Comparison of ENCODE assay signal across 7 cellular contexts in genomic region chr2:18848641-18849040, GRCh38.
"Had no signal": no experiment of that assay in that cellular context is flagged by ENCODE, and none has a peak within 500 bp of the region (broad histone marks: within the 10 kb centered on the region; RNA-seq: fewer than 3 reads in every experiment).

No MANE protein-coding gene starts in this region.

- FAIRE-seq: HTR-8/SVneo, K562 had no signal

- DNase-seq: GM23248, GOT3, H9, HCEC 1CT, IMR-90 had no signal

- ATAC-seq: K562 had no signal
